Comparison of ENCODE assay signal across 23 cellular contexts in genomic region chr9:92183449-92183848, GRCh38.
"Had no signal": no experiment of that assay in that cellular context is flagged by ENCODE, and none has a peak within 500 bp of the region (broad histone marks: within the 10 kb centered on the region; RNA-seq: fewer than 3 reads in every experiment).

No MANE protein-coding gene starts in this region.

- H3K36me3 ChIP-seq: left ventricle myocardium inferior, lower lobe of right lung, stomach, thoracic aorta, transverse colon had no signal

- ATAC-seq: left cardiac atrium; lower lobe of right lung; psoas muscle; sciatic nerve; stimulated activated naive B cell treated with anti-CD40 and anti-IgM and Interleukin-4, amounts not matched to agents 10 μg/mL and 1 μg/mL and 100 μg/mL, for 72 hours had no signal

- FAIRE-seq: endothelial cell of umbilical vein, kidney had no signal

- H3K4me1 ChIP-seq: left ventricle myocardium inferior, psoas muscle had no signal

- H3K4me2 ChIP-seq: hepatocyte had no signal

- H3K27ac ChIP-seq: coronary artery, hepatocyte, left ventricle myocardium inferior, lower lobe of right lung, psoas muscle, stomach, thoracic aorta, transverse colon had no signal

- H2AFZ ChIP-seq: hepatocyte had no signal

- H3K79me2 ChIP-seq: hepatocyte had no signal

- DNase-seq: effector CD4-positive, alpha-beta T cell; endodermal cell; foreskin melanocyte; head of caudate nucleus; kidney; left cardiac atrium; left ventricle myocardium inferior; lower lobe of right lung; naive B cell; occipital lobe; psoas muscle; retina; stimulated activated CD4-positive, alpha-beta T cell treated with anti-CD3 and anti-CD28 coated beads, Interleukin-2, amount 100 ng/mL, for 24 hours; stimulated activated CD4-positive, alpha-beta T cell treated with anti-CD3 and anti-CD28 coated beads, Interleukin-4, amount 100 ng/mL, for 4 hours; stimulated activated naive B cell treated with anti-CD40 and anti-IgM and Interleukin-4, amounts not matched to agents 10 μg/mL and 1 μg/mL and 100 μg/mL, for 72 hours; stomach; substantia nigra; transverse colon had no signal

- H3K27me3 ChIP-seq: hepatocyte, transverse colon had no signal

- H3K4me3 ChIP-seq: coronary artery, hepatocyte, left ventricle myocardium inferior, lower lobe of right lung, psoas muscle, stomach, thoracic aorta, transverse colon had no signal

- H3K9me3 ChIP-seq: lower lobe of right lung, psoas muscle, thoracic aorta, transverse colon had no signal
